In the genomic region with DNA sequence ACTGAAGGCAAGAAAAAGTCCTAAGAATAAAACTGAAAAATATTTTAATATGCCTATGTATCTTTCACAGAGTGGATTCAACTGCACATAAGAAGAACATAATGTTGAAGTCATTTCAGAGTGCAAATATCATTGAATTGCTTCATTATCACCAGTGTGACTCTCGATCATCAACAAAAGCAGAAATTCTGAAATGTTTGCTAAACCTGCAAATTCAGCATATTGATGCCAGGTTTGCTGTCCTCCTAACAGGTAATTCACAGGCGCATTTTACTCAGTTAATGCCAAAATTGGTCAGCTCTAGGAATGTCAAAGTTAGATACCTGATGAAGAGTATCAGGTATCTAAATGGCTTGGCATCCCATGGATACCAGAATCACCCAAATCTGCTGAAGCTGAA, we compare ENCODE assay signal across 21 cellular contexts.
"Had no signal": no experiment of that assay in that cellular context is flagged by ENCODE, and none has a peak within 500 bp of the region (broad histone marks: within the 10 kb centered on the region; RNA-seq: fewer than 3 reads in every experiment).

No MANE protein-coding gene starts in this region.

- H3K9me3 Mint-ChIP-seq: dendritic cell treated with granulocyte-macrophage colony-stimulating factor and Interleukin-4, amounts not matched to agents 40 ng/mL and 50 ng/mL, for 4 days; effector memory CD8-positive, alpha-beta T cell; naive thymus-derived CD4-positive, alpha-beta T cell; neural progenitor cell; stimulated activated memory B cell treated with anti-CD40 and anti-IgM and Interleukin-4, amounts not matched to agents 10 μg/mL and 1 μg/mL and 100 μg/mL, for 72 hours; stimulated activated naive CD8-positive, alpha-beta T cell treated with anti-CD3 and anti-CD28 coated beads, Interleukin-15, Interleukin-2, amounts not matched to agents 100 ng/mL and 50 ng/mL, for 24 hours had no signal

- H3K27ac ChIP-seq: epithelial cell of prostate, esophagus muscularis mucosa, gastrocnemius medialis, heart right ventricle, neural progenitor cell, ovary, tibial artery, upper lobe of left lung, uterus had no signal

- H3K27ac Mint-ChIP-seq: dendritic cell treated with granulocyte-macrophage colony-stimulating factor and Interleukin-4, amounts not matched to agents 40 ng/mL and 50 ng/mL, for 4 days; neural progenitor cell; stimulated activated memory B cell treated with anti-CD40 and anti-IgM and Interleukin-4, amounts not matched to agents 10 μg/mL and 1 μg/mL and 100 μg/mL, for 72 hours had no signal

- ATAC-seq: effector memory CD8-positive, alpha-beta T cell; gastrocnemius medialis; heart right ventricle; left lobe of liver; naive thymus-derived CD4-positive, alpha-beta T cell; stimulated activated memory B cell treated with anti-CD40 and anti-IgM and Interleukin-4, amounts not matched to agents 10 μg/mL and 1 μg/mL and 100 μg/mL, for 72 hours had no signal

- H3K9me3 ChIP-seq: esophagus muscularis mucosa, gastrocnemius medialis, heart right ventricle, ovary, tibial artery, upper lobe of left lung, uterus had no signal

- DNase-seq: effector memory CD8-positive, alpha-beta T cell; gastrocnemius medialis; heart right ventricle; hypothalamus; kidney glomerular epithelial cell; mammary epithelial cell; naive thymus-derived CD4-positive, alpha-beta T cell; nucleus accumbens; ovary; right cardiac atrium; stimulated activated CD4-positive, alpha-beta T cell treated with anti-CD3 and anti-CD28 coated beads, Interleukin-4, amount 100 ng/mL, for 24 hours; tibial artery; upper lobe of left lung; uterus had no signal

- H3K4me2 ChIP-seq: neural progenitor cell had no signal

- H3K27me3 ChIP-seq: esophagus muscularis mucosa, gastrocnemius medialis, heart right ventricle, neural progenitor cell, ovary, tibial artery, upper lobe of left lung, uterus had no signal

- H3K27me3 Mint-ChIP-seq: dendritic cell treated with granulocyte-macrophage colony-stimulating factor and Interleukin-4, amounts not matched to agents 40 ng/mL and 50 ng/mL, for 4 days; effector memory CD8-positive, alpha-beta T cell; naive thymus-derived CD4-positive, alpha-beta T cell; stimulated activated memory B cell treated with anti-CD40 and anti-IgM and Interleukin-4, amounts not matched to agents 10 μg/mL and 1 μg/mL and 100 μg/mL, for 72 hours; stimulated activated naive CD8-positive, alpha-beta T cell treated with anti-CD3 and anti-CD28 coated beads, Interleukin-15, Interleukin-2, amounts not matched to agents 100 ng/mL and 50 ng/mL, for 24 hours had no signal

- H3K4me1 ChIP-seq: esophagus muscularis mucosa, gastrocnemius medialis, neural progenitor cell, tibial artery, uterus had no signal

- H2AFZ ChIP-seq: neural progenitor cell had no signal

- H3K4me3 Mint-ChIP-seq: dendritic cell treated with granulocyte-macrophage colony-stimulating factor and Interleukin-4, amounts not matched to agents 40 ng/mL and 50 ng/mL, for 4 days; effector memory CD8-positive, alpha-beta T cell; naive thymus-derived CD4-positive, alpha-beta T cell; neural progenitor cell; stimulated activated memory B cell treated with anti-CD40 and anti-IgM and Interleukin-4, amounts not matched to agents 10 μg/mL and 1 μg/mL and 100 μg/mL, for 72 hours; stimulated activated naive CD8-positive, alpha-beta T cell treated with anti-CD3 and anti-CD28 coated beads, Interleukin-15, Interleukin-2, amounts not matched to agents 100 ng/mL and 50 ng/mL, for 24 hours had no signal

- H3K4me1 Mint-ChIP-seq: neural progenitor cell had no signal

- H3K4me3 ChIP-seq: esophagus muscularis mucosa, gastrocnemius medialis, heart right ventricle, neural progenitor cell, ovary, tibial artery, upper lobe of left lung, uterus had no signal

- H3K9ac ChIP-seq: neural progenitor cell had no signal

- H3K36me3 ChIP-seq: ovary, uterus had no signal
